Comparison of ENCODE assay signal across 8 cellular contexts in the genomic region with DNA sequence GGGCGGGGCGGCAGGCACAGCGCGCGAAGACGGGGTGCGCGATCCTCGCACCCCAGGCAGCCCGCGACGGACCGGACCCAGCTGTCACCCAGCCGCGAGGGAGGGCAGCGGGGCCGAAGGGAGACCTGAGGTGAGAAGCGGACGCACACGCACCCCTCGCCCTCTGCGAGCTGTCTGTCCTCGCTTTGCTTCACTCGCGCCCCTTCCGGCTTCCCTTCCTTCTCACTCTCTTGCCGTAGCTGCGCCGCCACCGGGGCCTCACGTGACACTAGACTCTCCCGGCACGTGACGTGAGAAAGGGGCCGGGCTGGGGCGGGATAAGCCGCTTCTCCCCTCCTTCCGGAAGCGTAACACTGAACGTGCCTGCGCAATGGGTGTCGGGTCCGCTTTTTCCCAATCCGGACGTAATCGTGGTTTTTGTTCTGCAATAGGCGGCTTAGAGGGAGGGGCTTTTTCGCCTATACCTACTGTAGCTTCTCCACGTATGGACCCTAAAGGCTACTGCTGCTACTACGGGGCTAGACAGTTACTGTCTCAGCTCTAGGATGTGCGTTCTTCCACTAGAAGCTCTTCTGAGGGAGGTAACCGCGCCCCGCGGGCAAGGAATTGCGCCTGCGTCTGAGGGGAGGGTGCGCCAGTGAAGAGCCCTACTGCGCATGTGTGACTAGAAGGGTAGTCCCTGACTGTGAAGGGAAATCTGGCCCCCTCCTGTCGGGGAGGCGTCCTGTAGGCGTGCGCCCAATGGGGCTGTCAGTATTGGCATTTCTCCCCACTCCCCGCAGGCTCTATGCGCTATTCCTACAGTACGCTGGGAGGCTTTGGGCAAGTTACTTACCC. TPM values are rescaled to one million over a fixed set of nuclear protein-coding genes. Genes with fewer than 3 reads are reported as not detected.
DNase-seq lines count a peak whose midpoint lies in the region; ATAC-seq and TF ChIP-seq lines count a peak whose summit lies in the region.

A gene (minus strand): TSS at position 270 of the 837 bp plus-strand sequence. CDS start 434 bp downstream, outside the sequence.
A gene with protein sequence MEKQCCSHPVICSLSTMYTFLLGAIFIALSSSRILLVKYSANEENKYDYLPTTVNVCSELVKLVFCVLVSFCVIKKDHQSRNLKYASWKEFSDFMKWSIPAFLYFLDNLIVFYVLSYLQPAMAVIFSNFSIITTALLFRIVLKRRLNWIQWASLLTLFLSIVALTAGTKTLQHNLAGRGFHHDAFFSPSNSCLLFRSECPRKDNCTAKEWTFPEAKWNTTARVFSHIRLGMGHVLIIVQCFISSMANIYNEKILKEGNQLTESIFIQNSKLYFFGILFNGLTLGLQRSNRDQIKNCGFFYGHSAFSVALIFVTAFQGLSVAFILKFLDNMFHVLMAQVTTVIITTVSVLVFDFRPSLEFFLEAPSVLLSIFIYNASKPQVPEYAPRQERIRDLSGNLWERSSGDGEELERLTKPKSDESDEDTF (plus strand): TSS at position 353 of the 837 bp plus-strand sequence. CDS start 1,359 bp downstream, outside the sequence.

- H3K4me2 ChIP-seq in IMR-90 (ENCODE audit: low read depth, low read length): peak within 1 kb of the TSS; percentile 94

- H2AK9ac ChIP-seq in IMR-90 (replicated peaks; ENCODE audit: low read depth, low read length, poor library complexity): peak within 1 kb of the TSS; percentile 97

- H3K36me3 ChIP-seq in IMR-90 (ENCODE audit: control insufficient read depth, insufficient read depth, low read length): peaks cover 3% of the 10 kb centered on the region; the same call in 1 of the 2 replicates

- H3K23ac ChIP-seq in IMR-90 (ENCODE audit: low read depth, low read length): peak within 1 kb of the TSS; percentile 100

- H3K4ac ChIP-seq in IMR-90 (ENCODE audit: low read depth, low read length): peak within 1 kb of the TSS; percentile 99

- CTCF ChIA-PET in IMR-90 (lab: Yijun Ruan, JAX): interaction anchor here (1.0 kb wide), 2 partner anchors 74 to 253 kb away, joined by 3 read pairs; no protein-coding TSS in a partner anchor

- no CpG with 5 or more reads among the region's 66 CpGs for WGBS in IMR-90 (ENCODE audit: extremely low coverage in 2 of 2, insufficient read length in 1 of 2), 2 experiments

- peak within 1 kb of the TSS; percentile 95 for H3K9ac ChIP-seq in IMR-90 (ENCODE audit: low read depth, low read length)

- peak within 1 kb of the TSS; percentile 79 to 100 for H4K8ac ChIP-seq in IMR-90 (ENCODE audit: low read depth in 2 of 2, low read length in 2 of 2)

- ATAC-seq in GM21528 (IDR thresholded peaks at IDR 0.05; ENCODE audit: low FRiP score, unreplicated experiment): peak; percentile 87
- ATAC-seq in IMR-90 (ENCODE audit: low read depth): peak; percentile 88

- peak within 1 kb of the TSS; percentile 100 for H3K14ac ChIP-seq in IMR-90 (replicated peaks; ENCODE audit: low read depth, low read length)

- peak within 1 kb of the TSS; percentile 99 for H4K91ac ChIP-seq in IMR-90 (ENCODE audit: insufficient read depth, low read depth, low read length)

- H3K18ac ChIP-seq in IMR-90 (ENCODE audit: low read depth, low read length): peak within 1 kb of the TSS; percentile 92

- no peaks in the 10 kb centered on the region for H3K4me1 ChIP-seq in IMR-90 (ENCODE audit: control insufficient read depth, insufficient read depth, low read length)

- peak within 1 kb of the TSS; percentile 56 for H3K4me3 ChIP-seq in IMR-90 (ENCODE audit: insufficient read depth, low read depth, low read length)

- peaks cover 3% of the 10 kb centered on the region for H3K9me1 ChIP-seq in IMR-90 (ENCODE audit: insufficient read depth, low read length)

- H4K5ac ChIP-seq in IMR-90 (ENCODE audit: low read depth, low read length): peak within 1 kb of the TSS; percentile 89

- H2AFZ ChIP-seq in IMR-90 (replicated peaks; ENCODE audit: low read length, poor library complexity): peak within 1 kb of the TSS; percentile 99

- TF ChIP-seq RAD21 in IMR-90 (IDR thresholded peaks at IDR 0.05; ENCODE audit: low read length): no peak

- peak within 1 kb of the TSS; percentile 94 for H2BK5ac ChIP-seq in IMR-90 (ENCODE audit: low read depth, low read length, poor library complexity, severe bottlenecking)

- H3K79me1 ChIP-seq in IMR-90 (ENCODE audit: low read depth in 1 of 2, low read length in 2 of 2): peaks cover 9 to 26% of the 10 kb centered on the region in 2 experiments

- H2BK15ac ChIP-seq in IMR-90 (ENCODE audit: low read depth, low read length): peak within 1 kb of the TSS; percentile 96; the same call in 2 of the 3 replicates

- TF ChIP-seq CTCF in IMR-90 (conservative IDR thresholded peaks at IDR 0.05; ENCODE audit: low read depth, low read length): 0 out of 2 replicates have a peak, but pooled peaks have one; percentile 6

- H3K56ac ChIP-seq in IMR-90 (ENCODE audit: extremely low read depth, insufficient read depth, low read length): peak within 1 kb of the TSS; percentile 100

- peak within 1 kb of the TSS; percentile 91 for H3K27ac ChIP-seq in IMR-90 (ENCODE audit: insufficient read depth, low read length)

- peak; percentile 88 for TF ChIP-seq POLR2A in IMR-90 (IDR thresholded peaks at IDR 0.05; ENCODE audit: low read depth, low read length)

- H3K27me3 ChIP-seq in IMR-90 (ENCODE audit: control insufficient read depth, insufficient read depth, low read length): no peaks in the 10 kb centered on the region

- H2AK5ac ChIP-seq in IMR-90 (ENCODE audit: low read depth, low read length): peak within 1 kb of the TSS; percentile 83; the same call in 1 of the 2 replicates

- intact Hi-C loops in IMR-90 (cut with micrococcal nuclease): no loop called here

- POLR2A ChIA-PET in IMR-90 (lab: Charles Lee; ENCODE audit: unreplicated experiment): no interaction called here

- H3K9me3 ChIP-seq in IMR-90 (ENCODE audit: control insufficient read depth, insufficient read depth, low read length): no peaks in the 10 kb centered on the region

- peak; percentile 96 for DNase-seq in DMS114 treated with DMSO at 0.1 percent for 48 hours (lab: John Stamatoyannopoulos, UW; ENCODE audit: unreplicated experiment)
- DNase-seq in IMR-90: peak; percentile 98
- peak; percentile 99 for DNase-seq in OCI-M1 (lab: John Stamatoyannopoulos, UW)
- DNase-seq in activated T-cell treated with anti-CD3 and anti-CD28 coated beads for 24 hours (ENCODE audit: low read depth): peak; percentile 98
- DNase-seq in epidermal melanocyte (ENCODE audit: insufficient read length, low spot score): peak; percentile 84
- peak; percentile 97 for DNase-seq in middle frontal gyrus (ENCODE audit: extremely low spot score, low spot score)
- peak; percentile 98 for DNase-seq in stimulated activated CD8-positive, alpha-beta memory T cell treated with anti-CD3 and anti-CD28 coated beads, Interleukin-2, amount 100 ng/mL, for 48 hours (ENCODE audit: low read depth in 2 of 2)

- dilution Hi-C loops in IMR-90 (cut with HindIII; ENCODE audit: low sequenced_read_pairs, unreplicated experiment): no loop called here

- H2BK120ac ChIP-seq in IMR-90 (ENCODE audit: low read depth, low read length): peak within 1 kb of the TSS; percentile 96

- in situ Hi-C loops in IMR-90 (cut with MboI; ENCODE audit: low sequenced_read_pairs): no loop called here

- H4K20me1 ChIP-seq in IMR-90 (ENCODE audit: insufficient read depth, low read length): peaks cover 2% of the 10 kb centered on the region

- peak within 1 kb of the TSS; percentile 87 for H2BK20ac ChIP-seq in IMR-90 (ENCODE audit: low read depth, low read length)

- TSS peak; percentile 58 for BruUV-seq in IMR-90 (replicated peaks; lab: Mats Ljungman, UMichigan)

TF ChIP-seq in IMR-90, 13 proteins besides CTCF, POLR2A, EP300 and RAD21:
- no peak for TF ChIP-seq NFE2L2 (IDR thresholded peaks at IDR 0.05; ENCODE audit: low read depth, low read length)
- peak; percentile 99 for TF ChIP-seq BHLHE40 (IDR thresholded peaks at IDR 0.05; ENCODE audit: low read depth, low read length)
- no peak for TF ChIP-seq SMC3 (IDR thresholded peaks at IDR 0.05; ENCODE audit: low read depth, low read length)
- TF ChIP-seq MXI1 (IDR thresholded peaks at IDR 0.05; ENCODE audit: borderline replicate concordance, low read depth, low read length): peak; percentile 66; the same call in 1 of the 2 replicates
- peak; percentile 99 for TF ChIP-seq FOS (IDR thresholded peaks at IDR 0.05; ENCODE audit: low read depth, low read length)
- peak; percentile 88 for TF ChIP-seq CEBPB (IDR thresholded peaks at IDR 0.05; ENCODE audit: low read depth, low read length)
- TF ChIP-seq, protein P1, sequence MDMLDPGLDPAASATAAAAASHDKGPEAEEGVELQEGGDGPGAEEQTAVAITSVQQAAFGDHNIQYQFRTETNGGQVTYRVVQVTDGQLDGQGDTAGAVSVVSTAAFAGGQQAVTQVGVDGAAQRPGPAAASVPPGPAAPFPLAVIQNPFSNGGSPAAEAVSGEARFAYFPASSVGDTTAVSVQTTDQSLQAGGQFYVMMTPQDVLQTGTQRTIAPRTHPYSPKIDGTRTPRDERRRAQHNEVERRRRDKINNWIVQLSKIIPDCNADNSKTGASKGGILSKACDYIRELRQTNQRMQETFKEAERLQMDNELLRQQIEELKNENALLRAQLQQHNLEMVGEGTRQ (IDR thresholded peaks at IDR 0.05; ENCODE audit: low read depth, low read length): peak; percentile 100
- TF ChIP-seq MAZ (IDR thresholded peaks at IDR 0.05; ENCODE audit: borderline replicate concordance, low read depth, low read length): peak; percentile 98
TF ChIP-seq in IMR-90: peak in this region for 6.

RNA-seq across cellular contexts. Expression of the first gene that starts in this region (rescaled TPM):
- total RNA-seq in IMR-90 (2012; rRNA removed): 30.8 and 70.3 TPM in 2 replicates
- polyA plus RNA-seq in IMR-90 (2012; rRNA removed): 31.7 and 34.2 TPM in 2 replicates
- 12.4 and 16.2 TPM in 2 replicates for polyA plus RNA-seq in IMR-90 (2012; cell fraction: cytosol; rRNA removed)
- polyA plus RNA-seq in IMR-90 (2012; cell fraction: nucleus; rRNA removed; ENCODE audit: low replicate concordance): 9.7 and 18.0 TPM in 2 replicates

RNA-seq across cellular contexts. Expression of the second gene that starts in this region (rescaled TPM):
- total RNA-seq in IMR-90 (2012; rRNA removed): 25.6 and 30.0 TPM in 2 replicates
- 18.5 and 19.5 TPM in 2 replicates for polyA plus RNA-seq in IMR-90 (2012; rRNA removed)
- polyA plus RNA-seq in IMR-90 (2012; cell fraction: cytosol; rRNA removed): 2.1 and 4.2 TPM in 2 replicates
- 0.88 and 11.3 TPM in 2 replicates for polyA plus RNA-seq in IMR-90 (2012; cell fraction: nucleus; rRNA removed; ENCODE audit: low replicate concordance)

Comparison
In these comparisons a context has a peak if more than half of its experiments do, and no peak if none do; other contexts are left out.
1. Peak in every context shown above with its lines: DNase-seq, ATAC-seq, H3K4me3 ChIP-seq and H3K27ac ChIP-seq.